ENCODE assay signal across 17 cellular contexts in genomic region chr1:19698181-19698580, GRCh38. TPM values are rescaled to one million over a fixed set of nuclear protein-coding genes. Genes with fewer than 3 reads are reported as not detected.
DNase-seq lines count a peak whose midpoint lies in the region; ATAC-seq and TF ChIP-seq lines count a peak whose summit lies in the region.
"Had no signal": no experiment of that assay in that cellular context is flagged by ENCODE, and none has a peak within 500 bp of the region (broad histone marks: within the 10 kb centered on the region; RNA-seq: fewer than 3 reads in every experiment).

No MANE protein-coding gene starts in this region.

- peaks cover 9% of the 10 kb centered on the region for H3K4me1 ChIP-seq in OCI-LY7 (ENCODE audit: insufficient read depth, low read length, poor library complexity, severe bottlenecking)
- no peaks in the 10 kb centered on the region for H3K4me1 ChIP-seq in sigmoid colon
- H3K4me1 ChIP-seq in HAP-1: no peaks in the 10 kb centered on the region
- H3K4me1 ChIP-seq: BE2C had no signal

- CTCF ChIA-PET in OCI-LY7 (lab: Charles Lee; ENCODE audit: unreplicated experiment): no interaction called here

- intact Hi-C loops in OCI-LY7 (cut with micrococcal nuclease; ENCODE audit: unreplicated experiment): no loop called here
- intact Hi-C loops in sigmoid colon (cut with DNase I): no loop called here

- H4K20me1 ChIP-seq in OCI-LY7 (ENCODE audit: insufficient read depth, low read length): no peaks in the 10 kb centered on the region

- TF ChIP-seq CTCF in GM13976 (IDR thresholded peaks at IDR 0.05; ENCODE audit: borderline replicate concordance, control extremely low read depth, extremely low read depth, insufficient read depth, missing control alignments) (no peak), OCI-LY7 (conservative IDR thresholded peaks at IDR 0.05; ENCODE audit: low read length) (no peak), sigmoid colon (IDR thresholded peaks at IDR 0.05) (no peak)

- TF ChIP-seq EP300 in sigmoid colon (IDR thresholded peaks at IDR 0.05): no peak

- H3K27ac Mint-ChIP-seq in stimulated activated memory B cell treated with anti-CD40 and anti-IgM and Interleukin-4, amounts not matched to agents 10 μg/mL and 1 μg/mL and 100 μg/mL, for 72 hours: peak overlapping the region; percentile 21
- H3K27ac Mint-ChIP-seq: CD8-positive, alpha-beta T cell had no signal

- H3K4me1 Mint-ChIP-seq in stimulated activated memory B cell treated with anti-CD40 and anti-IgM and Interleukin-4, amounts not matched to agents 10 μg/mL and 1 μg/mL and 100 μg/mL, for 72 hours: peaks cover 13% of the 10 kb centered on the region

- no peak overlapping the region for H3K27ac ChIP-seq in OCI-LY7 (ENCODE audit: low read depth, low read length, poor library complexity, severe bottlenecking)
- no peak overlapping the region for H3K27ac ChIP-seq in sigmoid colon

- no peak overlapping the region for H2AFZ ChIP-seq in OCI-LY7 (ENCODE audit: low read length)

- H3K4me3 ChIP-seq in OCI-LY7 (ENCODE audit: low read depth, low read length, poor library complexity, severe bottlenecking): no peak overlapping the region
- no peak overlapping the region for H3K4me3 ChIP-seq in sigmoid colon
- no peak overlapping the region for H3K4me3 ChIP-seq in HAP-1

- WGBS in sigmoid colon, 2 donors: 87% methylated on average over 4 of the region's 4 CpGs

- no peaks in the 10 kb centered on the region for H3K27me3 Mint-ChIP-seq in stimulated activated memory B cell treated with anti-CD40 and anti-IgM and Interleukin-4, amounts not matched to agents 10 μg/mL and 1 μg/mL and 100 μg/mL, for 72 hours

- H3K27me3 ChIP-seq in sigmoid colon (no peaks in the 10 kb centered on the region), HAP-1 (ENCODE audit: low read depth) (no peaks in the 10 kb centered on the region)
- H3K27me3 ChIP-seq: BE2C had no signal

- no peak for TF ChIP-seq POLR2A in sigmoid colon (IDR thresholded peaks at IDR 0.05)

- H3K36me3 ChIP-seq in OCI-LY7 (ENCODE audit: insufficient read depth, low read length) (no peaks in the 10 kb centered on the region), sigmoid colon (peaks cover 0 to 58% (median 10%) of the 10 kb centered on the region in 4 donors), HAP-1 (replicated peaks) (no peaks in the 10 kb centered on the region)
- H3K36me3 ChIP-seq: BE2C had no signal

- no peaks in the 10 kb centered on the region for H3K9me3 Mint-ChIP-seq in stimulated activated memory B cell treated with anti-CD40 and anti-IgM and Interleukin-4, amounts not matched to agents 10 μg/mL and 1 μg/mL and 100 μg/mL, for 72 hours
- H3K9me3 Mint-ChIP-seq: CD8-positive, alpha-beta T cell had no signal

- peak; percentile 47 for ATAC-seq in GM21619 (IDR thresholded peaks at IDR 0.05; ENCODE audit: unreplicated experiment)
- peak; percentile 71 for ATAC-seq in stimulated activated memory B cell treated with anti-CD40 and anti-IgM and Interleukin-4, amounts not matched to agents 10 μg/mL and 1 μg/mL and 100 μg/mL, for 72 hours
- ATAC-seq in HG02759 (IDR thresholded peaks at IDR 0.05; ENCODE audit: unreplicated experiment): no peak
- ATAC-seq: CD8-positive, alpha-beta T cell had no signal

- no peak overlapping the region for H3K4me2 ChIP-seq in OCI-LY7 (ENCODE audit: low read length)

- peak; percentile 50 for DNase-seq in GM13976 (ENCODE audit: low spot score)
- peak; percentile 58 for DNase-seq in OCI-LY7 (ENCODE audit: low spot score)
- no peak for DNase-seq in sigmoid colon
- no peak for DNase-seq in HAP-1 (ENCODE audit: low spot score in 2 of 2)
- DNase-seq: BE2C; CD8-positive, alpha-beta T cell; HCEC 1CT; IMR-90; NCI-H1048; NCI-H2107; NCI-H69 had no signal

- no peak overlapping the region for H3K4me3 Mint-ChIP-seq in stimulated activated memory B cell treated with anti-CD40 and anti-IgM and Interleukin-4, amounts not matched to agents 10 μg/mL and 1 μg/mL and 100 μg/mL, for 72 hours
- H3K4me3 Mint-ChIP-seq: CD8-positive, alpha-beta T cell had no signal

- no TSS peak for BruUV-seq in OCI-LY7 (replicated peaks; lab: Mats Ljungman, UMichigan)

- H3K9me3 ChIP-seq in OCI-LY7 (ENCODE audit: low read length): no peaks in the 10 kb centered on the region
- no peaks in the 10 kb centered on the region for H3K9me3 ChIP-seq in sigmoid colon
- H3K9me3 ChIP-seq in HAP-1: no peaks in the 10 kb centered on the region
- H3K9me3 ChIP-seq: BE2C had no signal

- H3K36me3 Mint-ChIP-seq in stimulated activated memory B cell treated with anti-CD40 and anti-IgM and Interleukin-4, amounts not matched to agents 10 μg/mL and 1 μg/mL and 100 μg/mL, for 72 hours: peaks cover 60% of the 10 kb centered on the region

- H3K79me2 ChIP-seq in OCI-LY7 (ENCODE audit: insufficient read depth, low read depth, low read length): no peaks in the 10 kb centered on the region

- in situ Hi-C loops in GM13976 (cut with MboI; ENCODE audit: low sequenced_read_pairs, unreplicated experiment) (no loop called here), HAP-1 (cut with MboI; ENCODE audit: low sequenced_read_pairs) (no loop called here)

- POLR2A ChIA-PET in OCI-LY7 (lab: Charles Lee): interaction anchor here (0.5 to 1.1 kb wide), 2 partner anchors 21 to 163 kb away, joined by 3 to 6 read pairs; no protein-coding TSS in a partner anchor

- no peaks in the 10 kb centered on the region for H3K9me2 ChIP-seq in OCI-LY7 (ENCODE audit: insufficient read depth, low read length)

RNA-seq across cellular contexts. Expression of gene HTR6, which starts 33.5 kb away (rescaled TPM):
- total RNA-seq in OCI-LY7 (2014; rRNA removed; shearing (Covaris generic)): not detected in 2 replicates
- total RNA-seq in OCI-LY7 (2022): not detected in 2 replicates
- not detected for total RNA-seq in sigmoid colon
- under 1 TPM in 1 of 3 donors, not detected in 2; 0.15 TPM for polyA plus RNA-seq in sigmoid colon
- total RNA-seq: HT-29; IMR-90; LHCN-M2; T-helper 2 cell treated with Interferon-gamma antibody and Interleukin-4, amounts not matched to agents 100 ng/mL and 5 ng/mL, for 36 hours had no signal
- polyA plus RNA-seq: IMR-90 had no signal

RNA-seq across cellular contexts. Expression of gene NBL1, which starts 54.1 kb away (rescaled TPM):
- total RNA-seq in OCI-LY7 (2014; rRNA removed; shearing (Covaris generic)): 0.33 TPM in 1 of 2 replicates, not detected in the other
- not detected in 2 replicates for total RNA-seq in OCI-LY7 (2022)
- 100 to 1,000 TPM in 2 of 4 donors, 10 to 100 TPM in 2; 64.1 to 128 (median 87.6) TPM for total RNA-seq in sigmoid colon
- 100 to 1,000 TPM; 245 to 394 (median 260) TPM for polyA plus RNA-seq in sigmoid colon

Comparison
In these comparisons a context has a peak if more than half of its experiments do, and no peak if none do; other contexts are left out.
1. DNase-seq: peak in GM13976 (single experiment) and OCI-LY7 (single experiment); none in sigmoid colon (single experiment) and HAP-1 (0 of 2).
2. RNA of gene NBL1, which starts 54.1 kb away (total RNA-seq): 64.1 to 128 TPM in sigmoid colon; 0.33 TPM in OCI-LY7; every median in the first group is over 10 times any median in the second.